Comparison of ENCODE assay signal across 33 cellular contexts in genomic region chr14:104467641-104468040, GRCh38.
"Had no signal": no experiment of that assay in that cellular context is flagged by ENCODE, and none has a peak within 500 bp of the region (broad histone marks: within the 10 kb centered on the region; RNA-seq: fewer than 3 reads in every experiment).

No MANE protein-coding gene starts in this region.

- H3K27ac Mint-ChIP-seq: naive thymus-derived CD8-positive, alpha-beta T cell; natural killer cell treated with Interleukin-12 subunit alpha and Interleukin-12 subunit beta and Interleukin-15 and Interleukin-18, amount 100 ng/mL, for 72 hours; nephron progenitor cell; progenitor cell of endocrine pancreas; stimulated activated memory B cell treated with anti-CD40 and anti-IgM and Interleukin-4, amounts not matched to agents 10 μg/mL and 1 μg/mL and 100 μg/mL, for 72 hours; stimulated activated naive CD8-positive, alpha-beta T cell treated with anti-CD3 and anti-CD28 coated beads, Interleukin-15, amount 100 ng/mL, for 72 hours; type B pancreatic cell had no signal

- H3K9me3 ChIP-seq: neutrophil, ovary, psoas muscle, right lobe of liver, spleen, suprapubic skin, testis, tibial artery, transverse colon, upper lobe of right lung, uterus had no signal

- ATAC-seq: naive thymus-derived CD8-positive, alpha-beta T cell; natural killer cell treated with Interleukin-12 subunit alpha and Interleukin-12 subunit beta and Interleukin-15 and Interleukin-18, amount 100 ng/mL, for 72 hours; psoas muscle; right cardiac atrium; right lobe of liver; stimulated activated memory B cell treated with anti-CD40 and anti-IgM and Interleukin-4, amounts not matched to agents 10 μg/mL and 1 μg/mL and 100 μg/mL, for 72 hours; stimulated activated naive CD8-positive, alpha-beta T cell treated with anti-CD3 and anti-CD28 coated beads, Interleukin-15, amount 100 ng/mL, for 72 hours; stimulated activated naive CD8-positive, alpha-beta T cell treated with anti-CD3 and anti-CD28 coated beads, Interleukin-15, Interleukin-2, amounts not matched to agents 100 U/mL and 50 U/mL, for 24 hours; upper lobe of right lung had no signal

- H3K4me3 Mint-ChIP-seq: naive thymus-derived CD8-positive, alpha-beta T cell; natural killer cell treated with Interleukin-12 subunit alpha and Interleukin-12 subunit beta and Interleukin-15 and Interleukin-18, amount 100 ng/mL, for 72 hours; nephron progenitor cell; neural crest cell; stimulated activated memory B cell treated with anti-CD40 and anti-IgM and Interleukin-4, amounts not matched to agents 10 μg/mL and 1 μg/mL and 100 μg/mL, for 72 hours; stimulated activated naive CD8-positive, alpha-beta T cell treated with anti-CD3 and anti-CD28 coated beads, Interleukin-15, amount 100 ng/mL, for 72 hours; type B pancreatic cell had no signal

- H3K4me3 ChIP-seq: ovary, psoas muscle, right lobe of liver, skin epidermis, smooth muscle cell, spleen, suprapubic skin, testis, tibial artery, transverse colon, upper lobe of right lung, uterus had no signal

- H3K27ac ChIP-seq: neutrophil, ovary, parathyroid adenoma, psoas muscle, right lobe of liver, skin epidermis, spleen, suprapubic skin, testis, tibial artery, transverse colon, upper lobe of right lung, uterus had no signal

- H3K27me3 ChIP-seq: ovary, testis had no signal

- H3K9ac ChIP-seq: parathyroid adenoma had no signal

- H3K36me3 Mint-ChIP-seq: naive thymus-derived CD8-positive, alpha-beta T cell; natural killer cell treated with Interleukin-12 subunit alpha and Interleukin-12 subunit beta and Interleukin-15 and Interleukin-18, amount 100 ng/mL, for 72 hours; stimulated activated memory B cell treated with anti-CD40 and anti-IgM and Interleukin-4, amounts not matched to agents 10 μg/mL and 1 μg/mL and 100 μg/mL, for 72 hours had no signal

- H3K4me1 Mint-ChIP-seq: nephron progenitor cell; stimulated activated memory B cell treated with anti-CD40 and anti-IgM and Interleukin-4, amounts not matched to agents 10 μg/mL and 1 μg/mL and 100 μg/mL, for 72 hours; stimulated activated naive CD8-positive, alpha-beta T cell treated with anti-CD3 and anti-CD28 coated beads, Interleukin-15, amount 100 ng/mL, for 72 hours had no signal

- H3K36me3 ChIP-seq: neutrophil, ovary, right lobe of liver, spleen, suprapubic skin, tibial artery, transverse colon, upper lobe of right lung, uterus had no signal

- DNase-seq: naive thymus-derived CD8-positive, alpha-beta T cell; nephron progenitor cell; nucleus accumbens; ovary; posterior cingulate gyrus; psoas muscle; right cardiac atrium; right lobe of liver; spleen; stimulated activated CD4-positive, alpha-beta T cell treated with anti-CD3 and anti-CD28 coated beads, Interleukin-12 subunit alpha, Interleukin-12 subunit beta, amount 100 ng/mL, for 4 hours; stimulated activated CD4-positive, alpha-beta T cell treated with anti-CD3 and anti-CD28 coated beads, Interleukin-1b, Interleukin-23, amount 100 ng/mL, for 48 hours; stimulated activated CD4-positive, alpha-beta T cell treated with anti-CD3 and anti-CD28 coated beads, Interleukin-4, amount 100 ng/mL, for 1 hour; stimulated activated CD4-positive, alpha-beta T cell treated with anti-CD3 and anti-CD28 coated beads, Interleukin-4, amount 100 ng/mL, for 4 hours; stimulated activated CD8-positive, alpha-beta memory T cell treated with anti-CD3 and anti-CD28 coated beads, Interleukin-4, amount 100 ng/mL, for 48 hours; stimulated activated naive CD4-positive, alpha-beta T cell; stimulated activated naive CD8-positive, alpha-beta T cell treated with anti-CD3 and anti-CD28 coated beads, Interleukin-15, amount 100 ng/mL, for 72 hours; stimulated activated naive CD8-positive, alpha-beta T cell treated with anti-CD3 and anti-CD28 coated beads, Interleukin-15, Interleukin-2, amounts not matched to agents 100 U/mL and 50 U/mL, for 24 hours; substantia nigra; testis; tibial artery; transverse colon; upper lobe of right lung; uterus had no signal

- H3K9me3 Mint-ChIP-seq: naive thymus-derived CD8-positive, alpha-beta T cell; natural killer cell treated with Interleukin-12 subunit alpha and Interleukin-12 subunit beta and Interleukin-15 and Interleukin-18, amount 100 ng/mL, for 72 hours; stimulated activated naive CD8-positive, alpha-beta T cell treated with anti-CD3 and anti-CD28 coated beads, Interleukin-15, amount 100 ng/mL, for 72 hours; type B pancreatic cell had no signal

- H3K4me1 ChIP-seq: parathyroid adenoma, psoas muscle, right lobe of liver, spleen, suprapubic skin, testis, tibial artery, transverse colon, upper lobe of right lung, uterus had no signal
